9 cellular contexts compared by ENCODE assay signal in genomic region chr3:27591321-27591711, GRCh38.
DNase-seq lines count a peak whose midpoint lies in the region; ATAC-seq and TF ChIP-seq lines count a peak whose summit lies in the region.
"Had no signal": no experiment of that assay in that cellular context is flagged by ENCODE, and none has a peak within 500 bp of the region (broad histone marks: within the 10 kb centered on the region; RNA-seq: fewer than 3 reads in every experiment).

No MANE protein-coding gene starts in this region.

- no peak overlapping the region for H3K4me3 Mint-ChIP-seq in activated naive CD4-positive, alpha-beta T cell treated with anti-CD3 and anti-CD28 coated beads, Interleukin-2, amount 10 ng/mL, durations not matched to agents 7 days and 5 days
- no peak overlapping the region for H3K4me3 Mint-ChIP-seq in mesothelial cell of epicardium

- no peak for TF ChIP-seq POLR2A in breast epithelium (IDR thresholded peaks at IDR 0.05)

- H3K4me1 Mint-ChIP-seq in activated naive CD4-positive, alpha-beta T cell treated with anti-CD3 and anti-CD28 coated beads, Interleukin-2, amount 10 ng/mL, durations not matched to agents 7 days and 5 days, result peaks cover 30% of the 10 kb centered on the region
- H3K4me1 Mint-ChIP-seq in mesothelial cell of epicardium, result peaks cover 23% of the 10 kb centered on the region

- H3K27me3 Mint-ChIP-seq in activated naive CD4-positive, alpha-beta T cell treated with anti-CD3 and anti-CD28 coated beads, Interleukin-2, amount 10 ng/mL, durations not matched to agents 7 days and 5 days, result no peaks in the 10 kb centered on the region
- H3K27me3 Mint-ChIP-seq in mesothelial cell of epicardium (ENCODE audit: low read depth), result no peaks in the 10 kb centered on the region

- H3K27ac Mint-ChIP-seq in activated naive CD4-positive, alpha-beta T cell treated with anti-CD3 and anti-CD28 coated beads, Interleukin-2, amount 10 ng/mL, durations not matched to agents 7 days and 5 days, result peak overlapping the region; percentile 75
- H3K27ac Mint-ChIP-seq in mesothelial cell of epicardium, result peak overlapping the region; percentile 43

- H3K27ac ChIP-seq in breast epithelium, result peak overlapping the region; percentile 77 to 92
- H3K27ac ChIP-seq in upper lobe of right lung, result peak overlapping the region; percentile 77
- H3K27ac ChIP-seq: HL-60 had no signal

- TF ChIP-seq CTCF in breast epithelium (IDR thresholded peaks at IDR 0.05), result no peak
- TF ChIP-seq CTCF in mesothelial cell of epicardium (IDR thresholded peaks at IDR 0.05; ENCODE audit: unreplicated experiment), result no peak
- no peak for TF ChIP-seq CTCF in upper lobe of right lung (IDR thresholded peaks at IDR 0.05)

- CTCF ChIA-PET in activated naive CD4-positive, alpha-beta T cell treated with anti-CD3 and anti-CD28 coated beads, Interleukin-2, amount 10 ng/mL, durations not matched to agents 7 days and 5 days (lab: Charles Lee), result no interaction called here

- no peaks in the 10 kb centered on the region for H3K36me3 ChIP-seq in breast epithelium
- no peaks in the 10 kb centered on the region for H3K36me3 ChIP-seq in upper lobe of right lung

- DNase-seq in activated naive CD4-positive, alpha-beta T cell treated with anti-CD3 and anti-CD28 coated beads, Interleukin-2, amount 10 ng/mL, durations not matched to agents 7 days and 5 days, result no peak
- DNase-seq in activated naive CD4-positive, alpha-beta T cell treated with Interleukin-2 at 50 U/mL for 16 hours, result no peak
- no peak for DNase-seq in breast epithelium (ENCODE audit: low spot score in 2 of 2)
- DNase-seq in mesothelial cell of epicardium (ENCODE audit: low spot score in 2 of 2, unreplicated experiment in 2 of 2), result no peak
- no peak for DNase-seq in upper lobe of right lung
- no peak for DNase-seq in nucleus accumbens (lab: John Stamatoyannopoulos, UW)
- DNase-seq in NCI-H2081 (lab: John Stamatoyannopoulos, UW), result no peak

- ATAC-seq in upper lobe of right lung (no peak), GM21786 (IDR thresholded peaks at IDR 0.05; ENCODE audit: unreplicated experiment) (no peak)

- H3K4me3 ChIP-seq in breast epithelium, result peak overlapping the region in 2 of 3 donors; percentile 3 to 19
- H3K4me3 ChIP-seq in upper lobe of right lung, result no peak overlapping the region

- H3K4me1 ChIP-seq in breast epithelium (peaks cover 8 to 20% of the 10 kb centered on the region in 2 donors), upper lobe of right lung (peaks cover 34% of the 10 kb centered on the region)

- H3K9me3 ChIP-seq in breast epithelium, result no peaks in the 10 kb centered on the region
- no peaks in the 10 kb centered on the region for H3K9me3 ChIP-seq in upper lobe of right lung

- H3K27me3 ChIP-seq in breast epithelium, result no peaks in the 10 kb centered on the region
- no peaks in the 10 kb centered on the region for H3K27me3 ChIP-seq in upper lobe of right lung

- intact Hi-C loops in breast epithelium (cut with DNase I; ENCODE audit: low total_unique reads) (no loop called here), upper lobe of right lung (cut with DNase I) (no loop called here)

- peaks cover 2% of the 10 kb centered on the region for H3K9me3 Mint-ChIP-seq in activated naive CD4-positive, alpha-beta T cell treated with anti-CD3 and anti-CD28 coated beads, Interleukin-2, amount 10 ng/mL, durations not matched to agents 7 days and 5 days
- H3K9me3 Mint-ChIP-seq in mesothelial cell of epicardium, result no peaks in the 10 kb centered on the region

- peaks cover 7% of the 10 kb centered on the region for H3K36me3 Mint-ChIP-seq in activated naive CD4-positive, alpha-beta T cell treated with anti-CD3 and anti-CD28 coated beads, Interleukin-2, amount 10 ng/mL, durations not matched to agents 7 days and 5 days
- no peaks in the 10 kb centered on the region for H3K36me3 Mint-ChIP-seq in mesothelial cell of epicardium
